Comparison of ENCODE assay signal across 12 cellular contexts in genomic region chr1:62800274-62800673, GRCh38. TPM values are rescaled to one million over a fixed set of nuclear protein-coding genes. Genes with fewer than 3 reads are reported as not detected.
A peak's percentile ranks its signal among the peaks of the same experiment; 100 is the strongest.
DNase-seq lines count a peak whose midpoint lies in the region; ATAC-seq and TF ChIP-seq lines count a peak whose summit lies in the region.
"Had no signal": no experiment of that assay in that cellular context is flagged by ENCODE, and none has a peak within 500 bp of the region (broad histone marks: within the 10 kb centered on the region; RNA-seq: fewer than 3 reads in every experiment).

No MANE protein-coding gene starts in this region.

- no peak overlapping the region for H3K4me3 Mint-ChIP-seq in activated T-cell treated with anti-CD3 and anti-CD28 coated beads, Interleukin-2, amount 50 U/mL, for 72 hours

- no peak overlapping the region for H3K4me3 ChIP-seq in upper lobe of right lung
- H3K4me3 ChIP-seq: Peyer's patch, upper lobe of left lung had no signal

- intact Hi-C loops in upper lobe of right lung (cut with DNase I) = no loop called here

- H3K4me1 ChIP-seq in upper lobe of right lung = no peaks in the 10 kb centered on the region
- H3K4me1 ChIP-seq: upper lobe of left lung had no signal

- ATAC-seq in activated T-cell treated with anti-CD3 and anti-CD28 coated beads, Interleukin-2, amount 50 U/mL, for 72 hours (replicated peaks in 1 of 2) = no peak
- peak; percentile 43 for ATAC-seq in HG02938 (IDR thresholded peaks at IDR 0.05; ENCODE audit: unreplicated experiment)
- ATAC-seq in upper lobe of right lung = peak; percentile 46

- peak overlapping the region; percentile 10 for H3K27ac Mint-ChIP-seq in activated T-cell treated with anti-CD3 and anti-CD28 coated beads, Interleukin-2, amount 50 U/mL, for 72 hours

- H3K27me3 ChIP-seq in upper lobe of right lung = no peaks in the 10 kb centered on the region
- H3K27me3 ChIP-seq: Peyer's patch, upper lobe of left lung had no signal

- H3K36me3 ChIP-seq in upper lobe of right lung = peaks cover 4% of the 10 kb centered on the region
- H3K36me3 ChIP-seq: Peyer's patch had no signal

- H3K36me3 Mint-ChIP-seq in activated T-cell treated with anti-CD3 and anti-CD28 coated beads, Interleukin-2, amount 50 U/mL, for 72 hours (ENCODE audit: insufficient read depth in 2 of 2) = no peaks in the 10 kb centered on the region

- DNase-seq in activated T-cell treated with anti-CD3 and anti-CD28 coated beads, Interleukin-2, amount 50 U/mL, for 72 hours = no peak
- DNase-seq in activated T-cell treated with anti-CD3 and anti-CD28 coated beads for 4 hours (no peak), NAMALWA (ENCODE audit: low spot score) (peak; percentile 56), upper lobe of right lung (no peak), SK-N-DZ (ENCODE audit: low spot score) (no peak), DMS53 treated with DMSO at 0.1 percent for 48 hours (lab: John Stamatoyannopoulos, UW; ENCODE audit: unreplicated experiment) (no peak), islet precursor cell (no peak)
- DNase-seq: activated CD4-positive, alpha-beta T cell treated with anti-CD3 and anti-CD28 coated beads, Interleukin-2, amount 50 U/mL, for 1 hour; H7; upper lobe of left lung had no signal

- H3K9me3 ChIP-seq in upper lobe of right lung = no peaks in the 10 kb centered on the region
- H3K9me3 ChIP-seq: Peyer's patch, upper lobe of left lung had no signal

- H3K4me1 Mint-ChIP-seq in activated T-cell treated with anti-CD3 and anti-CD28 coated beads, Interleukin-2, amount 50 U/mL, for 72 hours (ENCODE audit: low read depth) = peaks cover 11% of the 10 kb centered on the region

- H3K27me3 Mint-ChIP-seq in activated T-cell treated with anti-CD3 and anti-CD28 coated beads, Interleukin-2, amount 50 U/mL, for 72 hours (ENCODE audit: low read depth) = no peaks in the 10 kb centered on the region

- H3K27ac ChIP-seq in upper lobe of right lung = no peak overlapping the region
- H3K27ac ChIP-seq: upper lobe of left lung had no signal

- TF ChIP-seq CTCF in upper lobe of right lung (IDR thresholded peaks at IDR 0.05) = no peak

- no peaks in the 10 kb centered on the region for H3K9me3 Mint-ChIP-seq in activated T-cell treated with anti-CD3 and anti-CD28 coated beads, Interleukin-2, amount 50 U/mL, for 72 hours

RNA-seq across cellular contexts. Expression of gene ATG4C, which starts 16.3 kb away (rescaled TPM):
- 10 to 100 TPM; 12.6 to 14.5 TPM for total RNA-seq in activated T-cell treated with anti-CD3 and anti-CD28 coated beads, Interleukin-2, amount 50 U/mL, for 72 hours
- 13.7 TPM for total RNA-seq in upper lobe of right lung
- 11.8 and 13.1 TPM in 2 replicates for polyA plus RNA-seq in SK-N-DZ (2014; cell fraction: cytosol; rRNA removed)
- polyA plus RNA-seq in SK-N-DZ (2014; cell fraction: nucleus; rRNA removed) = 8.6 and 8.8 TPM in 2 replicates

Comparison
In these comparisons a context has a peak if more than half of its experiments do, and no peak if none do; other contexts are left out.
1. ATAC-seq: peak in HG02938 (single experiment) and upper lobe of right lung (single experiment); none in activated T-cell treated with anti-CD3 and anti-CD28 coated beads, Interleukin-2, amount 50 U/mL, for 72 hours (0 of 2).